In genomic region chr4:87973283-87974169, GRCh38 we compare ENCODE assay signal across 8 cellular contexts. TPM values are rescaled to one million over a fixed set of nuclear protein-coding genes. Genes with fewer than 3 reads are reported as not detected.
A peak's percentile ranks its signal among the peaks of the same experiment; 100 is the strongest.
DNase-seq lines count a peak whose midpoint lies in the region; ATAC-seq and TF ChIP-seq lines count a peak whose summit lies in the region.

No MANE protein-coding gene starts in this region.

- H3K4me1 Mint-ChIP-seq in natural killer cell treated with Interleukin-12 subunit alpha and Interleukin-12 subunit beta and Interleukin-15 and Interleukin-18, amount 100 ng/mL, for 72 hours (ENCODE audit: low read depth in 2 of 2), result peaks cover 4 to 5% of the 10 kb centered on the region in 2 donors

- H3K4me3 Mint-ChIP-seq in natural killer cell treated with Interleukin-12 subunit alpha and Interleukin-12 subunit beta and Interleukin-15 and Interleukin-18, amount 100 ng/mL, for 72 hours, result no peak overlapping the region

- no peaks in the 10 kb centered on the region for H3K4me1 ChIP-seq in vagina

- no peak overlapping the region for H3K4me3 ChIP-seq in fibroblast of pulmonary artery (replicated peaks; ENCODE audit: low read depth, low read length)
- H3K4me3 ChIP-seq in vagina, result peak overlapping the region in 1 of 2 donors; percentile 9

- TF ChIP-seq POLR2A in vagina (IDR thresholded peaks at IDR 0.05), result no peak

- DNase-seq in CD1c-positive myeloid dendritic cell (ENCODE audit: extremely low spot score), result peak; percentile 58
- peak; percentile 20 to 61 for DNase-seq in NCI-H446 (lab: John Stamatoyannopoulos, UW)
- peak; percentile 12 for DNase-seq in activated CD4-positive, alpha-beta T cell treated with anti-CD3 and anti-CD28 coated beads, Interleukin-2, amount 50 U/mL, for 1 hour
- DNase-seq in fibroblast of pulmonary artery (ENCODE audit: low read depth), result peak; percentile 70
- DNase-seq in natural killer cell treated with Interleukin-12 subunit alpha and Interleukin-12 subunit beta and Interleukin-15 and Interleukin-18, amount 100 ng/mL, for 72 hours (ENCODE audit: low spot score), result peak; percentile 72
- DNase-seq in vagina (ENCODE audit: extremely low spot score in 2 of 2), result no peak

- no peaks in the 10 kb centered on the region for H3K9me3 Mint-ChIP-seq in natural killer cell treated with Interleukin-12 subunit alpha and Interleukin-12 subunit beta and Interleukin-15 and Interleukin-18, amount 100 ng/mL, for 72 hours

- H3K9me3 ChIP-seq in vagina, result no peaks in the 10 kb centered on the region

- peaks cover 32 to 53% of the 10 kb centered on the region in 2 donors for H3K27me3 Mint-ChIP-seq in natural killer cell treated with Interleukin-12 subunit alpha and Interleukin-12 subunit beta and Interleukin-15 and Interleukin-18, amount 100 ng/mL, for 72 hours

- no peaks in the 10 kb centered on the region for H3K36me3 Mint-ChIP-seq in natural killer cell treated with Interleukin-12 subunit alpha and Interleukin-12 subunit beta and Interleukin-15 and Interleukin-18, amount 100 ng/mL, for 72 hours

- intact Hi-C loops in vagina (cut with DNase I), result no loop called here

- H3K27me3 ChIP-seq in vagina, result no peaks in the 10 kb centered on the region

- H3K36me3 ChIP-seq in vagina, result no peaks in the 10 kb centered on the region

- TF ChIP-seq CTCF in fibroblast of pulmonary artery (IDR thresholded peaks at IDR 0.05; ENCODE audit: low read length, missing control alignments) (peak; percentile 87), vagina (IDR thresholded peaks at IDR 0.05) (peak in 2 of 3 experiments; percentile 61 to 67)

- ATAC-seq in GM18868 (IDR thresholded peaks at IDR 0.05; ENCODE audit: unreplicated experiment) (peak; percentile 90), HG03139 (IDR thresholded peaks at IDR 0.05; ENCODE audit: unreplicated experiment) (peak; percentile 44)
- peak in 1 of 2 donors; percentile 52 for ATAC-seq in natural killer cell treated with Interleukin-12 subunit alpha and Interleukin-12 subunit beta and Interleukin-15 and Interleukin-18, amount 100 ng/mL, for 72 hours

- no peak overlapping the region for H3K27ac Mint-ChIP-seq in natural killer cell treated with Interleukin-12 subunit alpha and Interleukin-12 subunit beta and Interleukin-15 and Interleukin-18, amount 100 ng/mL, for 72 hours

- peak overlapping the region; percentile 13 for H3K27ac ChIP-seq in vagina

RNA-seq across cellular contexts. Expression of gene SPP1, which starts 2.0 kb away (rescaled TPM):
- not detected for total RNA-seq in natural killer cell treated with Interleukin-12 subunit alpha and Interleukin-12 subunit beta and Interleukin-15 and Interleukin-18, amount 100 ng/mL, for 72 hours
- 11.8 TPM for total RNA-seq in vagina

RNA-seq across cellular contexts. Expression of gene PKD2, which starts 33.9 kb away (rescaled TPM):
- 10 to 100 TPM in 1 of 2 donors, 1 to 10 TPM in 1; 7.8 to 19.5 TPM for total RNA-seq in natural killer cell treated with Interleukin-12 subunit alpha and Interleukin-12 subunit beta and Interleukin-15 and Interleukin-18, amount 100 ng/mL, for 72 hours
- 33.1 TPM for total RNA-seq in vagina

Comparison
In these comparisons a context has a peak if more than half of its experiments do, and no peak if none do; other contexts are left out.
1. DNase-seq: peak in CD1c-positive myeloid dendritic cell (single experiment), NCI-H446 (2 of 2), activated CD4-positive, alpha-beta T cell treated with anti-CD3 and anti-CD28 coated beads, Interleukin-2, amount 50 U/mL, for 1 hour (single experiment), fibroblast of pulmonary artery (single experiment) and natural killer cell treated with Interleukin-12 subunit alpha and Interleukin-12 subunit beta and Interleukin-15 and Interleukin-18, amount 100 ng/mL, for 72 hours (single experiment); none in vagina (0 of 2).
2. RNA of gene SPP1, which starts 2.0 kb away (total RNA-seq): 11.8 TPM in vagina (single experiment); not detected in natural killer cell treated with Interleukin-12 subunit alpha and Interleukin-12 subunit beta and Interleukin-15 and Interleukin-18, amount 100 ng/mL, for 72 hours; every median in the first group is over 10 times any median in the second.